ENCODE assay signal across 1 cellular context in the genomic region with DNA sequence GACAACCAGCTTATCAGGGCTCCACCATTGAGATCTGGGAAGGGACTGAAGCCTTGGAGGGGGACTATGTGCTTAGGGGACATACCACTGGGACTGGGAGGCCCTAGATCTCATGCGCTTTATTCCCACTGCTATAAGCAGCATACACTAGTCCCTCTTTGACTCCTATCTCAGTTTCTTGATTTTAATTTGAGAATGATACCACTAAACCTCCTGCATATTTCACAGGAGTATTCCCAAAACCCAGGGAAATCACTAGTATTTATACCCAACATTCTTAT.
TF ChIP-seq lines count a peak whose summit lies in the region.

No MANE protein-coding gene starts in this region.

TF ChIP-seq in GM12878, 131 proteins besides CTCF, POLR2A, EP300 and RAD21:
- TF ChIP-seq POLR2AphosphoS2 (IDR thresholded peaks at IDR 0.05; ENCODE audit: low read depth, low read length) (peak; percentile 67; the same call in 1 of the 2 replicates), ZSCAN29 (IDR thresholded peaks at IDR 0.05) (no peak)
TF ChIP-seq in GM12878: peak in this region for 1.
